Comparison of ENCODE assay signal across 1 cellular context in the genomic region with DNA sequence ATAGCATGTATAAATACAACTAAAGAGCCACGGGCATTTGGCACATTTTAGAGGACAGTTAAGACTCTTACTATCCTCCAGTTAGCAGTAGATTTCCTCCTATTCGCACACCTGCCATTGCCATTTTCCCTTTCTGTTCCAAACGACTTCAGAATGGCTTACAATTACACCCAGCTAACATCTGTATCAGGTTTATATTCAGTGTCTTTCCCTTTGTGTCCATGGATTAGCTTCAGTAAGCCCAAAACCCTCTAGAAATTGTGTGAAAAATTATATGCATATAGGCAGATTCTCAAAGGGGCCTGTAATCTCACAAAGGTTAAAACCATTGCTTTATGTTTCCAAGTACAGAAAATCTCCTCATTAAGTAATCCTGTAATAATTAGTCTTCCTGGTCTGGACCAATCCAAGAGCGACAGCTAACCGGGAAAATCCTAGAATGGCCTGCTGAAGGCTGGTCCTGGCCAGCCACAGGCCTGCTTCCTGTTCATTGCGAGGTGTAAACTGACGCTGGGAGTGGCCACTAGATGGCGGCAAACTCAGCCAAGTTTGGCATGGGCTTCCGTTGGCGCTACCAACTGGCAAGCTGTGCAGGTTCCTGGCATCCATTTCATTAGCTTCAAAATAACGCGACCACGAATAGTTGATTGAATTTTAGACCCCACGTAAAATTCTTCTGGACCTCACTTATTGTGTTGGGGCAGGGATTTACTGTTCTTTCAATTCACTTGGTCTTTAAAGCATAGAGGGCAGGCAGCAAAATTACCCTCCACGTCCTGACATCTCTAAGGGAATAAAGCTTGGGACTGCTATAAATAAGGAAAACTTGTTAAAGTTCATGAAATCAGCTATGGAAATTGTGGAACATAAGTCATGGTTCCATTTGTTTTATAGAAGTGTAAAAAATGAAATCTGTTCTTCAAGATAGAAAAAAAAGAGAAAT.
A peak's percentile ranks its signal among the peaks of the same experiment; 100 is the strongest.
TF ChIP-seq lines count a peak whose summit lies in the region.

No MANE protein-coding gene starts in this region.

TF ChIP-seq in H1, 55 proteins besides CTCF, POLR2A, EP300 and RAD21:
- TF ChIP-seq SAP30 (IDR thresholded peaks at IDR 0.05; ENCODE audit: insufficient read depth, insufficient replicate concordance, low read length) (no peak), SIN3A (conservative IDR thresholded peaks at IDR 0.05 in 1 of 2, IDR thresholded peaks at IDR 0.05 in 1 of 2; ENCODE audit: low read depth in 1 of 2, low read length in 2 of 2) (no peak), EZH2 (IDR thresholded peaks at IDR 0.05; ENCODE audit: low read depth, low read length, severe bottlenecking) (no peak), YY1 (IDR thresholded peaks at IDR 0.05; ENCODE audit: low read depth, low read length) (0 out of 2 replicates have a peak, but pooled peaks have one; percentile 69), GABPA (IDR thresholded peaks at IDR 0.05; ENCODE audit: borderline replicate concordance, insufficient read depth, low read length) (peak; percentile 57; the same call in 1 of the 2 replicates), SRF (IDR thresholded peaks at IDR 0.05; ENCODE audit: low read depth, low read length) (peak; percentile 62), ZNF274 (IDR thresholded peaks at IDR 0.05; ENCODE audit: borderline replicate concordance, extremely low read depth, low read length) (no peak), CREB1 (IDR thresholded peaks at IDR 0.05) (peak; percentile 43; the same call in 1 of the 2 replicates), EGR1 (IDR thresholded peaks at IDR 0.05; ENCODE audit: borderline replicate concordance, low read depth, low read length) (no peak), CEBPB (IDR thresholded peaks at IDR 0.05; ENCODE audit: low read depth, low read length) (no peak), TBP (IDR thresholded peaks at IDR 0.05; ENCODE audit: low read depth, low read length) (no peak), SIX5 (IDR thresholded peaks at IDR 0.05; ENCODE audit: low read depth, low read length) (no peak), JUN (IDR thresholded peaks at IDR 0.05; ENCODE audit: low read depth, low read length) (no peak)
- TF ChIP-seq, protein P1, sequence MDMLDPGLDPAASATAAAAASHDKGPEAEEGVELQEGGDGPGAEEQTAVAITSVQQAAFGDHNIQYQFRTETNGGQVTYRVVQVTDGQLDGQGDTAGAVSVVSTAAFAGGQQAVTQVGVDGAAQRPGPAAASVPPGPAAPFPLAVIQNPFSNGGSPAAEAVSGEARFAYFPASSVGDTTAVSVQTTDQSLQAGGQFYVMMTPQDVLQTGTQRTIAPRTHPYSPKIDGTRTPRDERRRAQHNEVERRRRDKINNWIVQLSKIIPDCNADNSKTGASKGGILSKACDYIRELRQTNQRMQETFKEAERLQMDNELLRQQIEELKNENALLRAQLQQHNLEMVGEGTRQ (IDR thresholded peaks at IDR 0.05; ENCODE audit: low read length) = no peak
- TF ChIP-seq, protein P2, sequence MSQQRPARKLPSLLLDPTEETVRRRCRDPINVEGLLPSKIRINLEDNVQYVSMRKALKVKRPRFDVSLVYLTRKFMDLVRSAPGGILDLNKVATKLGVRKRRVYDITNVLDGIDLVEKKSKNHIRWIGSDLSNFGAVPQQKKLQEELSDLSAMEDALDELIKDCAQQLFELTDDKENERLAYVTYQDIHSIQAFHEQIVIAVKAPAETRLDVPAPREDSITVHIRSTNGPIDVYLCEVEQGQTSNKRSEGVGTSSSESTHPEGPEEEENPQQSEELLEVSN (IDR thresholded peaks at IDR 0.05) = peak; percentile 74
- TF ChIP-seq, protein P3, sequence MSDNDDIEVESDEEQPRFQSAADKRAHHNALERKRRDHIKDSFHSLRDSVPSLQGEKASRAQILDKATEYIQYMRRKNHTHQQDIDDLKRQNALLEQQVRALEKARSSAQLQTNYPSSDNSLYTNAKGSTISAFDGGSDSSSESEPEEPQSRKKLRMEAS (IDR thresholded peaks at IDR 0.05) = peak; percentile 45
